ENCODE assay signal across 10 cellular contexts in genomic region chr22:39524753-39525657, GRCh38. TPM values are rescaled to one million over a fixed set of nuclear protein-coding genes. Genes with fewer than 3 reads are reported as not detected.
DNase-seq lines count a peak whose midpoint lies in the region; ATAC-seq, FAIRE-seq and TF ChIP-seq lines count a peak whose summit lies in the region.
"Had no signal": no experiment of that assay in that cellular context is flagged by ENCODE, and none has a peak within 500 bp of the region (broad histone marks: within the 10 kb centered on the region; RNA-seq: fewer than 3 reads in every experiment).

No MANE protein-coding gene starts in this region.

- H3K4me1 Mint-ChIP-seq in activated T-cell treated with anti-CD3 and anti-CD28 coated beads, Interleukin-2, amount 50 U/mL, for 4 hours (ENCODE audit: low read depth): peaks cover 72% of the 10 kb centered on the region

- no peaks in the 10 kb centered on the region for H3K27me3 ChIP-seq in RWPE2 (ENCODE audit: insufficient read depth, poor library complexity, severe bottlenecking)
- no peaks in the 10 kb centered on the region for H3K27me3 ChIP-seq in PC-3 (ENCODE audit: low read length)

- H3K4me3 Mint-ChIP-seq in activated T-cell treated with anti-CD3 and anti-CD28 coated beads, Interleukin-2, amount 50 U/mL, for 4 hours: peak overlapping the region; percentile 29

- no peak for ATAC-seq in activated T-cell treated with anti-CD3 and anti-CD28 coated beads, Interleukin-2, amount 50 U/mL, for 4 hours
- ATAC-seq in RWPE2 (ENCODE audit: low read depth) (peak; percentile 0; the same call in 2 of the 3 replicates), PC-3 (no peak)

- H2AFZ ChIP-seq in PC-3 (ENCODE audit: low read length): no peak overlapping the region

- peaks cover 50% of the 10 kb centered on the region for H4K20me1 ChIP-seq in PC-3 (ENCODE audit: low read length)

- H3K4me2 ChIP-seq in PC-3 (ENCODE audit: low read length): no peak overlapping the region

- H3K36me3 ChIP-seq in RWPE2 (ENCODE audit: low read depth) (peaks cover 54% of the 10 kb centered on the region), PC-3 (ENCODE audit: low read depth, low read length) (peaks cover 19% of the 10 kb centered on the region)

- intact Hi-C loops in PC-3 (cut with micrococcal nuclease): no loop called here

- H3K4me1 ChIP-seq in RWPE2 (ENCODE audit: insufficient read depth, poor library complexity, severe bottlenecking) (peaks cover 5% of the 10 kb centered on the region), PC-3 (ENCODE audit: insufficient read depth, low read length) (peaks cover 19% of the 10 kb centered on the region)

- CTCF ChIA-PET in PC-3 (lab: Charles Lee): interaction anchor here (1.2 kb wide), 1 partner anchor 29 kb away, joined by 3 read pairs; no protein-coding TSS in a partner anchor

- TF ChIP-seq CTCF in RWPE2 (IDR thresholded peaks at IDR 0.05; ENCODE audit: poor library complexity, severe bottlenecking) (no peak), PC-3 (conservative IDR thresholded peaks at IDR 0.05; ENCODE audit: low read depth, low read length) (no peak), GM10266 (IDR thresholded peaks at IDR 0.05; ENCODE audit: control insufficient read depth, insufficient read depth, low read depth, missing control alignments) (no peak)

- peaks cover 2% of the 10 kb centered on the region for H3K27me3 Mint-ChIP-seq in activated T-cell treated with anti-CD3 and anti-CD28 coated beads, Interleukin-2, amount 50 U/mL, for 4 hours (ENCODE audit: low read depth)

- H3K9me2 ChIP-seq in PC-3 (replicated peaks; ENCODE audit: low read length): no peaks in the 10 kb centered on the region

- no TSS peak for BruUV-seq in PC-3 (replicated peaks; lab: Mats Ljungman, UMichigan)

- POLR2A ChIA-PET in PC-3 (lab: Charles Lee; ENCODE audit: unreplicated experiment): interaction anchor here (0.7 kb wide), 1 partner anchor 682 kb away, joined by 3 read pairs; no protein-coding TSS in a partner anchor

- no peak for FAIRE-seq in GM19239 (lab: Jason Lieb, UNC)

- H3K9me3 ChIP-seq in RWPE2 (ENCODE audit: severe bottlenecking) (no peaks in the 10 kb centered on the region), PC-3 (ENCODE audit: low read length) (no peaks in the 10 kb centered on the region)
- H3K9me3 ChIP-seq: HAP-1 had no signal

- H3K36me3 Mint-ChIP-seq in activated T-cell treated with anti-CD3 and anti-CD28 coated beads, Interleukin-2, amount 50 U/mL, for 4 hours (ENCODE audit: insufficient read depth): peaks cover 49% of the 10 kb centered on the region

- H3K4me3 ChIP-seq in RWPE2 (ENCODE audit: severe bottlenecking) (no peak overlapping the region), PC-3 (ENCODE audit: low read length) (no peak overlapping the region)
- H3K4me3 ChIP-seq: HAP-1 had no signal

- DNase-seq in activated T-cell treated with anti-CD3 and anti-CD28 coated beads, Interleukin-2, amount 50 U/mL, for 4 hours: no peak
- DNase-seq in activated T-cell treated with anti-CD3 and anti-CD28 coated beads for 4 hours: no peak
- no peak for DNase-seq in RWPE2 (ENCODE audit: low spot score)
- DNase-seq in epithelial cell of prostate (ENCODE audit: low read depth, low spot score): no peak
- no peak for DNase-seq in GM19239 (ENCODE audit: insufficient read length, low spot score)
- no peak for DNase-seq in PC-3
- no peak for DNase-seq in GM10266 (ENCODE audit: extremely low spot score)
- DNase-seq: nucleus accumbens had no signal

- H3K27ac ChIP-seq in RWPE2 (ENCODE audit: poor library complexity, severe bottlenecking) (peak overlapping the region; percentile 96), epithelial cell of prostate (peak overlapping the region; percentile 97), temporal lobe (ENCODE audit: low read depth, low read length) (peak overlapping the region; percentile 44), PC-3 (ENCODE audit: low read length) (no peak overlapping the region)

- no peak overlapping the region for H3K9ac ChIP-seq in PC-3 (ENCODE audit: low read length)

- H3K9me3 Mint-ChIP-seq in activated T-cell treated with anti-CD3 and anti-CD28 coated beads, Interleukin-2, amount 50 U/mL, for 4 hours: no peaks in the 10 kb centered on the region

- H3K79me2 ChIP-seq in PC-3 (ENCODE audit: low read length): peaks cover 31% of the 10 kb centered on the region

- peaks cover 18% of the 10 kb centered on the region for H3F3A ChIP-seq in PC-3 (ENCODE audit: low read length, unreplicated experiment)

RNA-seq across cellular contexts. Expression of gene ATF4, which starts 4.6 kb away (rescaled TPM):
- total RNA-seq in activated T-cell treated with anti-CD3 and anti-CD28 coated beads, Interleukin-2, amount 50 U/mL, for 4 hours: 100 to 1,000 TPM; 611 to 673 (median 650) TPM
- total RNA-seq in temporal lobe (72.0 TPM), PC-3 (2014; rRNA removed) (230 and 240 TPM in 2 replicates)

RNA-seq across cellular contexts. Expression of gene RPS19BP1, which starts 7.5 kb away (rescaled TPM):
- total RNA-seq in activated T-cell treated with anti-CD3 and anti-CD28 coated beads, Interleukin-2, amount 50 U/mL, for 4 hours: 100 to 1,000 TPM; 198 to 208 (median 201) TPM
- 31.7 TPM for total RNA-seq in temporal lobe
- 253 and 320 TPM in 2 replicates for total RNA-seq in PC-3 (2014; rRNA removed)

RNA-seq across cellular contexts. Expression of gene MIEF1, which starts 22.9 kb away (rescaled TPM):
- 10 to 100 TPM; 69.9 to 76.6 (median 70.7) TPM for total RNA-seq in activated T-cell treated with anti-CD3 and anti-CD28 coated beads, Interleukin-2, amount 50 U/mL, for 4 hours
- total RNA-seq in temporal lobe (17.5 TPM), PC-3 (2014; rRNA removed) (22.1 and 23.2 TPM in 2 replicates)

RNA-seq across cellular contexts. Expression of gene CACNA1I, which starts 45.5 kb away (rescaled TPM):
- total RNA-seq in activated T-cell treated with anti-CD3 and anti-CD28 coated beads, Interleukin-2, amount 50 U/mL, for 4 hours: under 1 TPM; 0.05 to 0.14 (median 0.08) TPM
- 10.1 TPM for total RNA-seq in temporal lobe
- total RNA-seq in PC-3 (2014; rRNA removed): 0.06 TPM in 1 of 2 replicates, not detected in the other
